In genomic region chr20:14543040-14543439, GRCh38 we compare ENCODE assay signal across 21 cellular contexts.
"Had no signal": no experiment of that assay in that cellular context is flagged by ENCODE, and none has a peak within 500 bp of the region (broad histone marks: within the 10 kb centered on the region; RNA-seq: fewer than 3 reads in every experiment).

No MANE protein-coding gene starts in this region.

- H3K27ac ChIP-seq: SK-N-MC, WERI-Rb-1 had no signal

- H3K36me3 ChIP-seq: WERI-Rb-1 had no signal

- ATAC-seq: activated CD4-positive, alpha-beta T cell treated with anti-CD3 and anti-CD28 coated beads for 36 hours; activated T-helper 17 cell treated with anti-CD3 and anti-CD28 coated beads, Interleukin-2, amount 50 U/mL, for 72 hours; Right ventricle myocardium inferior had no signal

- H3K4me3 ChIP-seq: SK-N-MC had no signal

- DNase-seq: activated CD4-positive, alpha-beta memory T cell treated with anti-CD3 and anti-CD28 coated beads, Interleukin-2, amount 10 ng/mL, durations not matched to agents 7 days and 5 days; activated CD4-positive, alpha-beta T cell treated with anti-CD3 and anti-CD28 coated beads for 36 hours; activated CD4-positive, alpha-beta T cell treated with anti-CD3 and anti-CD28 coated beads, Interleukin-2, amount 50 U/mL, for 1 hour; activated gamma-delta T cell; activated naive CD4-positive, alpha-beta T cell treated with anti-CD3 and anti-CD28 coated beads for 36 hours; activated T-cell treated with anti-CD3 and anti-CD28 coated beads for 4 hours; activated T-cell treated with anti-CD3 and anti-CD28 coated beads, Interleukin-2, amount 50 U/mL, for 48 hours; caudate nucleus; NCI-H1092; NCI-H1417; NCI-H1930; NCI-H2107; NCI-H2171 treated with DMSO at 0.1 percent for 48 hours; NCI-H226; NCI-H526; NCI-H774; T-helper 1 cell; WERI-Rb-1 had no signal
